ENCODE assay signal across 23 cellular contexts in genomic region chr2:235541838-235542549, GRCh38. TPM values are rescaled to one million over a fixed set of nuclear protein-coding genes. Genes with fewer than 3 reads are reported as not detected.
DNase-seq lines count a peak whose midpoint lies in the region; ATAC-seq and TF ChIP-seq lines count a peak whose summit lies in the region.
"Had no signal": no experiment of that assay in that cellular context is flagged by ENCODE, and none has a peak within 500 bp of the region (broad histone marks: within the 10 kb centered on the region; RNA-seq: fewer than 3 reads in every experiment).

No MANE protein-coding gene starts in this region.

- H3K4me3 Mint-ChIP-seq in type B pancreatic cell = no peak overlapping the region
- no peak overlapping the region for H3K4me3 Mint-ChIP-seq in CD14-positive monocyte
- H3K4me3 Mint-ChIP-seq: activated T-cell treated with anti-CD3 and anti-CD28 coated beads, Interleukin-2, amount 50 U/mL, for 4 hours; central memory CD8-positive, alpha-beta T cell had no signal

- H3K36me3 Mint-ChIP-seq in type B pancreatic cell (no peaks in the 10 kb centered on the region), CD14-positive monocyte (no peaks in the 10 kb centered on the region)

- WGBS in right lobe of liver (ENCODE audit: insufficient coverage, low coverage, low lambda C conversion rate, missing lambda C conversion rate) = 52% methylated on average over 9 of the region's 11 CpGs

- H3K4me1 ChIP-seq in Peyer's patch (peaks cover 0 to 49% (median 2%) of the 10 kb centered on the region in 4 donors), right lobe of liver (peaks cover 0 to 12% (median 5%) of the 10 kb centered on the region in 4 donors)
- H3K4me1 ChIP-seq: SJSA1 had no signal

- H3K4me3 ChIP-seq in Peyer's patch = peak overlapping the region in 2 of 4 donors; percentile 18 to 20
- H3K4me3 ChIP-seq in right lobe of liver = peak overlapping the region in 2 of 3 donors; percentile 17 to 22
- H3K4me3 ChIP-seq: BLaER1 treated with 17β-estradiol and CSF1 and Interleukin-3, amounts not matched to agents 10 nM and 100 nM; lower lobe of right lung; SJSA1 had no signal

- intact Hi-C loops in cardiac septum (cut with DNase I) = no loop called here
- intact Hi-C loops in left ventricle myocardium superior (cut with micrococcal nuclease) = no loop called here
- intact Hi-C loops in right lobe of liver (cut with DNase I) = no loop called here
- intact Hi-C loops in CD14-positive monocyte (cut with micrococcal nuclease) = no loop called here

- H3K36me3 ChIP-seq in Peyer's patch = no peaks in the 10 kb centered on the region
- H3K36me3 ChIP-seq in right lobe of liver = no peaks in the 10 kb centered on the region
- H3K36me3 ChIP-seq: BLaER1 treated with 17β-estradiol and CSF1 and Interleukin-3, amounts not matched to agents 10 nM and 100 nM; lower lobe of right lung; SJSA1 had no signal

- DNase-seq in cardiac septum (ENCODE audit: low spot score) (peak; percentile 47), left ventricle myocardium superior (no peak), Peyer's patch (peak in 2 of 3 donors; percentile 55 to 67), right lobe of liver (no peak), type B pancreatic cell (ENCODE audit: extremely low spot score, unreplicated experiment) (no peak), CD14-positive monocyte (ENCODE audit: low spot score) (no peak)
- no peak for DNase-seq in stimulated activated naive CD4-positive, alpha-beta T cell (lab: John Stamatoyannopoulos, UW)
- DNase-seq: activated CD4-positive, alpha-beta T cell treated with anti-CD3 and anti-CD28 coated beads for 4 hours; activated naive CD4-positive, alpha-beta T cell treated with anti-CD3 and anti-CD28 coated beads, Interleukin-2, amount 50 U/mL, for 16 hours; activated T-cell treated with anti-CD3 and anti-CD28 coated beads, Interleukin-2, amount 50 U/mL, for 4 hours; aorta; KG1; lower lobe of right lung; MV-4-11; NCI-H1694; NCI-H226; stimulated activated CD4-positive, alpha-beta T cell treated with anti-CD3 and anti-CD28 coated beads, Interleukin-12 subunit alpha, Interleukin-12 subunit beta, amount 100 ng/mL, for 4 hours; T-helper 1 cell had no signal

- TF ChIP-seq POLR2A in Peyer's patch (IDR thresholded peaks at IDR 0.05) (no peak), right lobe of liver (IDR thresholded peaks at IDR 0.05) (no peak)

- H3K27ac Mint-ChIP-seq in type B pancreatic cell = peak overlapping the region; percentile 75
- H3K27ac Mint-ChIP-seq in CD14-positive monocyte = no peak overlapping the region

- no peak for ATAC-seq in left ventricle myocardium superior
- peak; percentile 60 to 83 (median 77) for ATAC-seq in right lobe of liver
- no peak for ATAC-seq in GM18870 (IDR thresholded peaks at IDR 0.05; ENCODE audit: unreplicated experiment)
- ATAC-seq: activated T-cell treated with anti-CD3 and anti-CD28 coated beads, Interleukin-2, amount 50 U/mL, for 4 hours; lower lobe of right lung; Panc1 had no signal

- no peaks in the 10 kb centered on the region for H3K9me3 ChIP-seq in Peyer's patch
- H3K9me3 ChIP-seq in right lobe of liver = no peaks in the 10 kb centered on the region
- H3K9me3 ChIP-seq: BLaER1 treated with 17β-estradiol and CSF1 and Interleukin-3, amounts not matched to agents 10 nM and 100 nM; lower lobe of right lung; SJSA1 had no signal

- H3K4me1 Mint-ChIP-seq in type B pancreatic cell (ENCODE audit: unreplicated experiment) (peaks cover 33% of the 10 kb centered on the region), CD14-positive monocyte (no peaks in the 10 kb centered on the region)

- H3K27ac ChIP-seq in Peyer's patch = peak overlapping the region in 3 of 4 donors; percentile 28 to 75 (median 61)
- H3K27ac ChIP-seq in right lobe of liver = peak overlapping the region in 1 of 3 donors; percentile 19
- H3K27ac ChIP-seq: BLaER1 treated with 17β-estradiol and CSF1 and Interleukin-3, amounts not matched to agents 10 nM and 100 nM; lower lobe of right lung; SJSA1 had no signal

- H3K27me3 Mint-ChIP-seq in type B pancreatic cell (no peaks in the 10 kb centered on the region), CD14-positive monocyte (ENCODE audit: low read depth in 3 of 3) (peaks cover 6 to 13% (median 12%) of the 10 kb centered on the region in 3 donors)
- H3K27me3 Mint-ChIP-seq: central memory CD8-positive, alpha-beta T cell had no signal

- H3K27me3 ChIP-seq in Peyer's patch (no peaks in the 10 kb centered on the region), right lobe of liver (no peaks in the 10 kb centered on the region)
- H3K27me3 ChIP-seq: BLaER1 treated with 17β-estradiol and CSF1 and Interleukin-3, amounts not matched to agents 10 nM and 100 nM; SJSA1 had no signal

- TF ChIP-seq CTCF in Peyer's patch (IDR thresholded peaks at IDR 0.05) = peak in 1 of 6 experiments; percentile 5
- no peak for TF ChIP-seq CTCF in right lobe of liver (IDR thresholded peaks at IDR 0.05)
- TF ChIP-seq CTCF in type B pancreatic cell (conservative IDR thresholded peaks at IDR 0.05) = no peak
- TF ChIP-seq CTCF in CD14-positive monocyte (IDR thresholded peaks at IDR 0.05) = no peak

- H3K9me3 Mint-ChIP-seq in type B pancreatic cell = no peaks in the 10 kb centered on the region
- H3K9me3 Mint-ChIP-seq in CD14-positive monocyte = peaks cover 0 to 3% (median 0%) of the 10 kb centered on the region in 7 donors
- H3K9me3 Mint-ChIP-seq: activated T-cell treated with anti-CD3 and anti-CD28 coated beads, Interleukin-2, amount 50 U/mL, for 4 hours; central memory CD8-positive, alpha-beta T cell had no signal

RNA-seq across cellular contexts. Expression of gene AGAP1, which starts 48.2 kb away (rescaled TPM):
- total RNA-seq in cardiac septum (18.7 TPM), left ventricle myocardium superior (22.3 TPM), Peyer's patch (10 to 100 TPM; 55.7 to 79.1 (median 66.9) TPM), right lobe of liver (10 to 100 TPM in 3 of 6 experiments, 1 to 10 TPM in 3; 8.1 to 11.2 (median 9.8) TPM), type B pancreatic cell (ENCODE audit: low replicate concordance) (46.3 and 52.7 TPM in 2 replicates)
- not detected for polyA plus RNA-seq in CD14-positive monocyte

Comparison
In these comparisons a context has a peak if more than half of its experiments do, and no peak if none do; other contexts are left out.
1. DNase-seq: peak in cardiac septum (single experiment) and Peyer's patch (2 of 3); none in left ventricle myocardium superior (single experiment), right lobe of liver (0 of 3), type B pancreatic cell (single experiment), CD14-positive monocyte (single experiment) and stimulated activated naive CD4-positive, alpha-beta T cell (0 of 6).
2. ATAC-seq: peak in right lobe of liver (4 of 4); none in left ventricle myocardium superior (single experiment) and GM18870 (single experiment).